ENCODE assay signal across 1 cellular context in the genomic region with DNA sequence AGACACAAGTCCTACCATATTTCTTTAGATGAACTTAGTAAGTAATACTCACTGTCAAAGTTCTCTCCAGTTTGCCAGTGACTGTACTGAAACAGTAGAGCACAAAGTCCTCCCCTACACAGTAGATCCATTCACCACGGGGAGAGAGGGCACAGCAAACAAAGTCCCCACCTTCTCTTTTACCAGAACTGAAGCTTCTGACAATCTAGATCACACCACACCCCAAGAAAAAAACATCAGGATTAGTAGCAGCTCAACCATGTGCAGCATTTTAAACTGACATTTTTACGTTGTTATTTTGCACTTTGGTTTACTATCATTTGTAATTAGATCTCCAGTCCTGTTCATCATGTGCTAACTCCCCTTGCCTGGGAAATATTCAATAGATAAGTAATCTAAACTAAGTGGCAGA.
A peak's percentile ranks its signal among the peaks of the same experiment; 100 is the strongest.
TF ChIP-seq lines count a peak whose summit lies in the region.

No MANE protein-coding gene starts in this region.

TF ChIP-seq in HepG2, 621 proteins besides CTCF, POLR2A, EP300 and RAD21 (continued from another document and continues in another):
- TF ChIP-seq, protein P1, sequence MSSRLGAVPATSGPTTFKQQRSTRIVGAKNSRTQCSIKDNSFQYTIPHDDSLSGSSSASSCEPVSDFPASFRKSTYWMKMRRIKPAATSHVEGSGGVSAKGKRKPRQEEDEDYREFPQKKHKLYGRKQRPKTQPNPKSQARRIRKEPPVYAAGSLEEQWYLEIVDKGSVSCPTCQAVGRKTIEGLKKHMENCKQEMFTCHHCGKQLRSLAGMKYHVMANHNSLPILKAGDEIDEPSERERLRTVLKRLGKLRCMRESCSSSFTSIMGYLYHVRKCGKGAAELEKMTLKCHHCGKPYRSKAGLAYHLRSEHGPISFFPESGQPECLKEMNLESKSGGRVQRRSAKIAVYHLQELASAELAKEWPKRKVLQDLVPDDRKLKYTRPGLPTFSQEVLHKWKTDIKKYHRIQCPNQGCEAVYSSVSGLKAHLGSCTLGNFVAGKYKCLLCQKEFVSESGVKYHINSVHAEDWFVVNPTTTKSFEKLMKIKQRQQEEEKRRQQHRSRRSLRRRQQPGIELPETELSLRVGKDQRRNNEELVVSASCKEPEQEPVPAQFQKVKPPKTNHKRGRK (CRISPR knock-in tag; IDR thresholded peaks at IDR 0.05) = no peak
- TF ChIP-seq ZNF703 (CRISPR knock-in tag; IDR thresholded peaks at IDR 0.05; ENCODE audit: borderline replicate concordance) = no peak
- no peak for TF ChIP-seq TP53 (CRISPR knock-in tag; conservative IDR thresholded peaks at IDR 0.05)
- no peak for TF ChIP-seq CCDC6 (CRISPR knock-in tag; IDR thresholded peaks at IDR 0.05)
- no peak for TF ChIP-seq ARNT (IDR thresholded peaks at IDR 0.05)
- TF ChIP-seq PHF21A (CRISPR knock-in tag; IDR thresholded peaks at IDR 0.05) = no peak
- TF ChIP-seq, protein P2, sequence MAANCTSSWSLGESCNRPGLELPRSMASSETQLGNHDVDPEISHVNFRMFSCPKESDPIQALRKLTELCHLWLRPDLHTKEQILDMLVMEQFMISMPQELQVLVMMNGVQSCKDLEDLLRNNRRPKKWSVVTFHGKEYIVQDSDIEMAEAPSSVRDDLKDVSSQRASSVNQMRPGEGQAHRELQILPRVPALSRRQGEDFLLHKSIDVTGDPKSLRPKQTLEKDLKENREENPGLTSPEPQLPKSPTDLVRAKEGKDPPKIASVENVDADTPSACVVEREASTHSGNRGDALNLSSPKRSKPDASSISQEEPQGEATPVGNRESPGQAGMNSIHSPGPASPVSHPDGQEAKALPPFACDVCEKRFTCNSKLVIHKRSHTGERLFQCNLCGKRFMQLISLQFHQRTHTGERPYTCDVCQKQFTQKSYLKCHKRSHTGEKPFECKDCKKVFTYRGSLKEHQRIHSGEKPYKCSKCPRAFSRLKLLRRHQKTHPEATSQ (CRISPR knock-in tag; IDR thresholded peaks at IDR 0.05; ENCODE audit: borderline replicate concordance) = no peak
- TF ChIP-seq, protein P3, sequence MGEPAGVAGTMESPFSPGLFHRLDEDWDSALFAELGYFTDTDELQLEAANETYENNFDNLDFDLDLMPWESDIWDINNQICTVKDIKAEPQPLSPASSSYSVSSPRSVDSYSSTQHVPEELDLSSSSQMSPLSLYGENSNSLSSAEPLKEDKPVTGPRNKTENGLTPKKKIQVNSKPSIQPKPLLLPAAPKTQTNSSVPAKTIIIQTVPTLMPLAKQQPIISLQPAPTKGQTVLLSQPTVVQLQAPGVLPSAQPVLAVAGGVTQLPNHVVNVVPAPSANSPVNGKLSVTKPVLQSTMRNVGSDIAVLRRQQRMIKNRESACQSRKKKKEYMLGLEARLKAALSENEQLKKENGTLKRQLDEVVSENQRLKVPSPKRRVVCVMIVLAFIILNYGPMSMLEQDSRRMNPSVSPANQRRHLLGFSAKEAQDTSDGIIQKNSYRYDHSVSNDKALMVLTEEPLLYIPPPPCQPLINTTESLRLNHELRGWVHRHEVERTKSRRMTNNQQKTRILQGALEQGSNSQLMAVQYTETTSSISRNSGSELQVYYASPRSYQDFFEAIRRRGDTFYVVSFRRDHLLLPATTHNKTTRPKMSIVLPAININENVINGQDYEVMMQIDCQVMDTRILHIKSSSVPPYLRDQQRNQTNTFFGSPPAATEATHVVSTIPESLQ (CRISPR knock-in tag; conservative IDR thresholded peaks at IDR 0.05) = no peak
- TF ChIP-seq, protein P4, sequence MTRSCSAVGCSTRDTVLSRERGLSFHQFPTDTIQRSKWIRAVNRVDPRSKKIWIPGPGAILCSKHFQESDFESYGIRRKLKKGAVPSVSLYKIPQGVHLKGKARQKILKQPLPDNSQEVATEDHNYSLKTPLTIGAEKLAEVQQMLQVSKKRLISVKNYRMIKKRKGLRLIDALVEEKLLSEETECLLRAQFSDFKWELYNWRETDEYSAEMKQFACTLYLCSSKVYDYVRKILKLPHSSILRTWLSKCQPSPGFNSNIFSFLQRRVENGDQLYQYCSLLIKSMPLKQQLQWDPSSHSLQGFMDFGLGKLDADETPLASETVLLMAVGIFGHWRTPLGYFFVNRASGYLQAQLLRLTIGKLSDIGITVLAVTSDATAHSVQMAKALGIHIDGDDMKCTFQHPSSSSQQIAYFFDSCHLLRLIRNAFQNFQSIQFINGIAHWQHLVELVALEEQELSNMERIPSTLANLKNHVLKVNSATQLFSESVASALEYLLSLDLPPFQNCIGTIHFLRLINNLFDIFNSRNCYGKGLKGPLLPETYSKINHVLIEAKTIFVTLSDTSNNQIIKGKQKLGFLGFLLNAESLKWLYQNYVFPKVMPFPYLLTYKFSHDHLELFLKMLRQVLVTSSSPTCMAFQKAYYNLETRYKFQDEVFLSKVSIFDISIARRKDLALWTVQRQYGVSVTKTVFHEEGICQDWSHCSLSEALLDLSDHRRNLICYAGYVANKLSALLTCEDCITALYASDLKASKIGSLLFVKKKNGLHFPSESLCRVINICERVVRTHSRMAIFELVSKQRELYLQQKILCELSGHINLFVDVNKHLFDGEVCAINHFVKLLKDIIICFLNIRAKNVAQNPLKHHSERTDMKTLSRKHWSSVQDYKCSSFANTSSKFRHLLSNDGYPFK (CRISPR knock-in tag; IDR thresholded peaks at IDR 0.05; ENCODE audit: borderline replicate concordance) = no peak
- TF ChIP-seq POGZ (CRISPR knock-in tag; IDR thresholded peaks at IDR 0.05) = no peak
- no peak for TF ChIP-seq ZNF777 (CRISPR knock-in tag; IDR thresholded peaks at IDR 0.05)
- TF ChIP-seq U2AF1 (optimal IDR thresholded peaks at IDR 0.05; ENCODE audit: low read depth, low read length) = no peak
- no peak for TF ChIP-seq SP140L (CRISPR knock-in tag; IDR thresholded peaks at IDR 0.05; ENCODE audit: borderline replicate concordance)
- TF ChIP-seq ZNF12 (CRISPR knock-in tag; IDR thresholded peaks at IDR 0.05) = peak; percentile 74; the same call in 1 of the 2 replicates
- TF ChIP-seq, protein P5, sequence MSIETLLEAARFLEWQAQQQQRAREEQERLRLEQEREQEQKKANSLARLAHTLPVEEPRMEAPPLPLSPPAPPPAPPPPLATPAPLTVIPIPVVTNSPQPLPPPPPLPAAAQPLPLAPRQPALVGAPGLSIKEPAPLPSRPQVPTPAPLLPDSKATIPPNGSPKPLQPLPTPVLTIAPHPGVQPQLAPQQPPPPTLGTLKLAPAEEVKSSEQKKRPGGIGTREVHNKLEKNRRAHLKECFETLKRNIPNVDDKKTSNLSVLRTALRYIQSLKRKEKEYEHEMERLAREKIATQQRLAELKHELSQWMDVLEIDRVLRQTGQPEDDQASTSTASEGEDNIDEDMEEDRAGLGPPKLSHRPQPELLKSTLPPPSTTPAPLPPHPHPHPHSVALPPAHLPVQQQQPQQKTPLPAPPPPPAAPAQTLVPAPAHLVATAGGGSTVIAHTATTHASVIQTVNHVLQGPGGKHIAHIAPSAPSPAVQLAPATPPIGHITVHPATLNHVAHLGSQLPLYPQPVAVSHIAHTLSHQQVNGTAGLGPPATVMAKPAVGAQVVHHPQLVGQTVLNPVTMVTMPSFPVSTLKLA (IDR thresholded peaks at IDR 0.05) = no peak; the same call in 1 of the 2 replicates
- TF ChIP-seq, protein P6, sequence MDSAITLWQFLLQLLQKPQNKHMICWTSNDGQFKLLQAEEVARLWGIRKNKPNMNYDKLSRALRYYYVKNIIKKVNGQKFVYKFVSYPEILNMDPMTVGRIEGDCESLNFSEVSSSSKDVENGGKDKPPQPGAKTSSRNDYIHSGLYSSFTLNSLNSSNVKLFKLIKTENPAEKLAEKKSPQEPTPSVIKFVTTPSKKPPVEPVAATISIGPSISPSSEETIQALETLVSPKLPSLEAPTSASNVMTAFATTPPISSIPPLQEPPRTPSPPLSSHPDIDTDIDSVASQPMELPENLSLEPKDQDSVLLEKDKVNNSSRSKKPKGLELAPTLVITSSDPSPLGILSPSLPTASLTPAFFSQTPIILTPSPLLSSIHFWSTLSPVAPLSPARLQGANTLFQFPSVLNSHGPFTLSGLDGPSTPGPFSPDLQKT (CRISPR knock-in tag; IDR thresholded peaks at IDR 0.05; ENCODE audit: borderline replicate concordance) = no peak
- no peak for TF ChIP-seq EEA1 (CRISPR knock-in tag; IDR thresholded peaks at IDR 0.05; ENCODE audit: borderline replicate concordance)
- no peak for TF ChIP-seq KMT2A (CRISPR knock-in tag; IDR thresholded peaks at IDR 0.05)
- peak; percentile 57; the same call in 1 of the 2 replicates for TF ChIP-seq ZSCAN9 (CRISPR knock-in tag; IDR thresholded peaks at IDR 0.05; ENCODE audit: borderline replicate concordance)
- no peak for TF ChIP-seq SMARCC2 (IDR thresholded peaks at IDR 0.05)
- TF ChIP-seq NFE2L1 (CRISPR knock-in tag; IDR thresholded peaks at IDR 0.05; ENCODE audit: borderline replicate concordance) = no peak
- TF ChIP-seq, protein P7, sequence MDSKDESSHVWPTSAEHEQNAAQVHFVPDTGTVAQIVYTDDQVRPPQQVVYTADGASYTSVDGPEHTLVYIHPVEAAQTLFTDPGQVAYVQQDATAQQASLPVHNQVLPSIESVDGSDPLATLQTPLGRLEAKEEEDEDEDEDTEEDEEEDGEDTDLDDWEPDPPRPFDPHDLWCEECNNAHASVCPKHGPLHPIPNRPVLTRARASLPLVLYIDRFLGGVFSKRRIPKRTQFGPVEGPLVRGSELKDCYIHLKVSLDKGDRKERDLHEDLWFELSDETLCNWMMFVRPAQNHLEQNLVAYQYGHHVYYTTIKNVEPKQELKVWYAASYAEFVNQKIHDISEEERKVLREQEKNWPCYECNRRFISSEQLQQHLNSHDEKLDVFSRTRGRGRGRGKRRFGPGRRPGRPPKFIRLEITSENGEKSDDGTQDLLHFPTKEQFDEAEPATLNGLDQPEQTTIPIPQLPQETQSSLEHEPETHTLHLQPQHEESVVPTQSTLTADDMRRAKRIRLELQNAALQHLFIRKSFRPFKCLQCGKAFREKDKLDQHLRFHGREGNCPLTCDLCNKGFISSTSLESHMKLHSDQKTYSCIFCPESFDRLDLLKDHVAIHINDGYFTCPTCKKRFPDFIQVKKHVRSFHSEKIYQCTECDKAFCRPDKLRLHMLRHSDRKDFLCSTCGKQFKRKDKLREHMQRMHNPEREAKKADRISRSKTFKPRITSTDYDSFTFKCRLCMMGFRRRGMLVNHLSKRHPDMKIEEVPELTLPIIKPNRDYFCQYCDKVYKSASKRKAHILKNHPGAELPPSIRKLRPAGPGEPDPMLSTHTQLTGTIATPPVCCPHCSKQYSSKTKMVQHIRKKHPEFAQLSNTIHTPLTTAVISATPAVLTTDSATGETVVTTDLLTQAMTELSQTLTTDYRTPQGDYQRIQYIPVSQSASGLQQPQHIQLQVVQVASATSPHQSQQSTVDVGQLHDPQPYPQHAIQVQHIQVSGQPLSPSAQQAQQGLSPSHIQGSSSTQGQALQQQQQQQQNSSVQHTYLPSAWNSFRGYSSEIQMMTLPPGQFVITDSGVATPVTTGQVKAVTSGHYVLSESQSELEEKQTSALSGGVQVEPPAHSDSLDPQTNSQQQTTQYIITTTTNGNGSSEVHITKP (CRISPR knock-in tag; IDR thresholded peaks at IDR 0.05; ENCODE audit: low read depth) = peak; percentile 45; the same call in 1 of the 2 replicates
- TF ChIP-seq, protein P8, sequence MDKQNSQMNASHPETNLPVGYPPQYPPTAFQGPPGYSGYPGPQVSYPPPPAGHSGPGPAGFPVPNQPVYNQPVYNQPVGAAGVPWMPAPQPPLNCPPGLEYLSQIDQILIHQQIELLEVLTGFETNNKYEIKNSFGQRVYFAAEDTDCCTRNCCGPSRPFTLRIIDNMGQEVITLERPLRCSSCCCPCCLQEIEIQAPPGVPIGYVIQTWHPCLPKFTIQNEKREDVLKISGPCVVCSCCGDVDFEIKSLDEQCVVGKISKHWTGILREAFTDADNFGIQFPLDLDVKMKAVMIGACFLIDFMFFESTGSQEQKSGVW (CRISPR knock-in tag; IDR thresholded peaks at IDR 0.05; ENCODE audit: borderline replicate concordance) = no peak
- TF ChIP-seq FOSL2 (CRISPR knock-in tag; IDR thresholded peaks at IDR 0.05) = peak; percentile 51; the same call in 1 of the 2 replicates
- TF ChIP-seq SRSF4 (IDR thresholded peaks at IDR 0.05; ENCODE audit: low read depth, low read length, poor library complexity, severe bottlenecking) = no peak
- TF ChIP-seq ZNF451 (CRISPR knock-in tag; IDR thresholded peaks at IDR 0.05) = no peak
- no peak for TF ChIP-seq ONECUT2 (CRISPR knock-in tag; IDR thresholded peaks at IDR 0.05)
- TF ChIP-seq KLF11 (CRISPR knock-in tag; IDR thresholded peaks at IDR 0.05) = no peak
- no peak for TF ChIP-seq SOX6 (IDR thresholded peaks at IDR 0.05)
- TF ChIP-seq SOX6 (CRISPR knock-in tag; IDR thresholded peaks at IDR 0.05) = peak; percentile 68
- TF ChIP-seq, protein P9, sequence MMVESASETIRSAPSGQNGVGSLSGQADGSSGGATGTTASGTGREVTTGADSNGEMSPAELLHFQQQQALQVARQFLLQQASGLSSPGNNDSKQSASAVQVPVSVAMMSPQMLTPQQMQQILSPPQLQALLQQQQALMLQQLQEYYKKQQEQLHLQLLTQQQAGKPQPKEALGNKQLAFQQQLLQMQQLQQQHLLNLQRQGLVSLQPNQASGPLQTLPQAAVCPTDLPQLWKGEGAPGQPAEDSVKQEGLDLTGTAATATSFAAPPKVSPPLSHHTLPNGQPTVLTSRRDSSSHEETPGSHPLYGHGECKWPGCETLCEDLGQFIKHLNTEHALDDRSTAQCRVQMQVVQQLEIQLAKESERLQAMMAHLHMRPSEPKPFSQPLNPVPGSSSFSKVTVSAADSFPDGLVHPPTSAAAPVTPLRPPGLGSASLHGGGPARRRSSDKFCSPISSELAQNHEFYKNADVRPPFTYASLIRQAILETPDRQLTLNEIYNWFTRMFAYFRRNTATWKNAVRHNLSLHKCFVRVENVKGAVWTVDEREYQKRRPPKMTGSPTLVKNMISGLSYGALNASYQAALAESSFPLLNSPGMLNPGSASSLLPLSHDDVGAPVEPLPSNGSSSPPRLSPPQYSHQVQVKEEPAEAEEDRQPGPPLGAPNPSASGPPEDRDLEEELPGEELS (CRISPR knock-in tag; IDR thresholded peaks at IDR 0.05) = no peak; the same call in 1 of the 2 replicates
- no peak for TF ChIP-seq ZNF382 (CRISPR knock-in tag; IDR thresholded peaks at IDR 0.05; ENCODE audit: borderline replicate concordance)
- no peak for TF ChIP-seq PCBP2 (optimal IDR thresholded peaks at IDR 0.05; ENCODE audit: low read depth, low read length, poor library complexity, severe bottlenecking)
- TF ChIP-seq, protein P10, sequence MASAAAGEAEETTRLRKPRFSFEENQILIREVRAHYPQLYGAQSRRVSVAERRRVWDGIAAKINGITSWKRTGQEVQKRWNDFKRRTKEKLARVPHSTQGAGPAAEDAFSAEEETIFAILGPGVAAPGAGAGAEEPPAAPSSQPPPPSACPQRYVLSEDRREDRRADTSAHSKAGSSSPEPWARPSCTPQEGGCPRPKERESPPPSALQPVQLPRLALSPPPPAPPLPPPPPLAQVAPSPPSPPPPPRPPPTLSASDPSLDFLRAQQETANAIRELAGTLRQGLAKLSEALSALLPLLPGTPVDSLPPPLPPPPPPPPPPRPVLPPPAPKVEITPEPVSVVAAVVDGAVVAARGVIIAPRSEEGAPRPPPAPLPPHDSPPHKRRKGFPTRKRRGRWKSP (CRISPR knock-in tag; IDR thresholded peaks at IDR 0.05) = no peak
- no peak for TF ChIP-seq RFXAP (CRISPR knock-in tag; IDR thresholded peaks at IDR 0.05; ENCODE audit: borderline replicate concordance)
- TF ChIP-seq ARNTL (CRISPR knock-in tag; IDR thresholded peaks at IDR 0.05) = peak; percentile 39; the same call in 1 of the 2 replicates
- no peak for TF ChIP-seq MYC (CRISPR knock-in tag; IDR thresholded peaks at IDR 0.05; ENCODE audit: borderline replicate concordance)
- TF ChIP-seq PITX1 (CRISPR knock-in tag; IDR thresholded peaks at IDR 0.05) = peak; percentile 45; the same call in 1 of the 2 replicates
- no peak for TF ChIP-seq ZSCAN12 (CRISPR knock-in tag; IDR thresholded peaks at IDR 0.05)
- TF ChIP-seq KAT7 (CRISPR knock-in tag; IDR thresholded peaks at IDR 0.05; ENCODE audit: borderline replicate concordance) = 0 out of 2 replicates have a peak, but pooled peaks have one; percentile 41
